In genomic region chr12:18250313-18250916, GRCh38 we compare ENCODE assay signal across 9 cellular contexts. TPM values are rescaled to one million over a fixed set of nuclear protein-coding genes. Genes with fewer than 3 reads are reported as not detected.
A peak's percentile ranks its signal among the peaks of the same experiment; 100 is the strongest.
DNase-seq lines count a peak whose midpoint lies in the region; ATAC-seq lines count a peak whose summit lies in the region.
"Had no signal": no experiment of that assay in that cellular context is flagged by ENCODE, and none has a peak within 500 bp of the region (broad histone marks: within the 10 kb centered on the region; RNA-seq: fewer than 3 reads in every experiment).

No MANE protein-coding gene starts in this region.

- H3K4me1 Mint-ChIP-seq in stimulated activated naive CD8-positive, alpha-beta T cell treated with anti-CD3 and anti-CD28 coated beads, Interleukin-15, amount 100 ng/mL, for 72 hours: no peaks in the 10 kb centered on the region
- H3K4me1 Mint-ChIP-seq: CD4-positive, CD25-positive, alpha-beta regulatory T cell had no signal

- no peaks in the 10 kb centered on the region for H3K27me3 Mint-ChIP-seq in stimulated activated naive CD8-positive, alpha-beta T cell treated with anti-CD3 and anti-CD28 coated beads, Interleukin-15, amount 100 ng/mL, for 72 hours

- H3K9me3 Mint-ChIP-seq in stimulated activated naive CD8-positive, alpha-beta T cell treated with anti-CD3 and anti-CD28 coated beads, Interleukin-15, amount 100 ng/mL, for 72 hours: no peaks in the 10 kb centered on the region

- H3K27ac Mint-ChIP-seq in stimulated activated naive CD8-positive, alpha-beta T cell treated with anti-CD3 and anti-CD28 coated beads, Interleukin-15, amount 100 ng/mL, for 72 hours: no peak overlapping the region
- H3K27ac Mint-ChIP-seq: CD4-positive, CD25-positive, alpha-beta regulatory T cell had no signal

- peak; percentile 48 for ATAC-seq in sciatic nerve
- no peak for ATAC-seq in GM19455 (IDR thresholded peaks at IDR 0.05; ENCODE audit: unreplicated experiment)
- ATAC-seq in stimulated activated naive CD8-positive, alpha-beta T cell treated with anti-CD3 and anti-CD28 coated beads, Interleukin-15, amount 100 ng/mL, for 72 hours: no peak

- intact Hi-C loops in sciatic nerve (cut with DNase I): loop anchor here (10.0 kb wide), 1 partner anchor 934 kb away; no protein-coding TSS in a partner anchor

- H3K4me3 Mint-ChIP-seq in stimulated activated naive CD8-positive, alpha-beta T cell treated with anti-CD3 and anti-CD28 coated beads, Interleukin-15, amount 100 ng/mL, for 72 hours: no peak overlapping the region
- H3K4me3 Mint-ChIP-seq: CD4-positive, CD25-positive, alpha-beta regulatory T cell had no signal

- DNase-seq in SIG-M5 treated with dmso at 0.1 percent for 504 hours (lab: John Stamatoyannopoulos, UW; ENCODE audit: unreplicated experiment) (peak; percentile 58), SIG-M5 (lab: John Stamatoyannopoulos, UW) (no peak), NCI-H1105 (lab: John Stamatoyannopoulos, UW) (peak; percentile 88), SKM-1 treated with dmso at 0.1 percent for 144 hours (lab: John Stamatoyannopoulos, UW; ENCODE audit: unreplicated experiment) (peak; percentile 0), foreskin melanocyte (peak; percentile 54), sciatic nerve (ENCODE audit: low spot score) (no peak)
- no peak for DNase-seq in stimulated activated naive CD8-positive, alpha-beta T cell treated with anti-CD3 and anti-CD28 coated beads, Interleukin-15, amount 100 ng/mL, for 72 hours

RNA-seq across cellular contexts. Expression of gene PIK3C2G, which starts 10.9 kb away (rescaled TPM):
- not detected for total RNA-seq in sciatic nerve
- total RNA-seq: CD4-positive, CD25-positive, alpha-beta regulatory T cell had no signal

Comparison
In these comparisons a context has a peak if more than half of its experiments do, and no peak if none do; other contexts are left out.
1. DNase-seq: peak in SIG-M5 treated with dmso at 0.1 percent for 504 hours (single experiment), NCI-H1105 (single experiment), SKM-1 treated with dmso at 0.1 percent for 144 hours (single experiment) and foreskin melanocyte (single experiment); none in SIG-M5 (single experiment), sciatic nerve (single experiment) and stimulated activated naive CD8-positive, alpha-beta T cell treated with anti-CD3 and anti-CD28 coated beads, Interleukin-15, amount 100 ng/mL, for 72 hours (0 of 2).